13 cellular contexts compared by ENCODE assay signal in genomic region chr17:83110755-83111154, GRCh38. TPM values are rescaled to one million over a fixed set of nuclear protein-coding genes. Genes with fewer than 3 reads are reported as not detected.
DNase-seq lines count a peak whose midpoint lies in the region; ATAC-seq, FAIRE-seq and TF ChIP-seq lines count a peak whose summit lies in the region.
"Had no signal": no experiment of that assay in that cellular context is flagged by ENCODE, and none has a peak within 500 bp of the region (broad histone marks: within the 10 kb centered on the region; RNA-seq: fewer than 3 reads in every experiment).

No MANE protein-coding gene starts in this region.

- no peak overlapping the region for H3K23ac ChIP-seq in H9 (ENCODE audit: insufficient read length, low read depth, low read length)

- H3K79me1 ChIP-seq in H9 (ENCODE audit: insufficient read depth, low read depth, low read length, poor library complexity, severe bottlenecking) = no peaks in the 10 kb centered on the region

- H2AFZ ChIP-seq in HCT116 (ENCODE audit: low read depth, low read length, poor library complexity, severe bottlenecking) (peak overlapping the region; percentile 72), keratinocyte (ENCODE audit: control insufficient read depth, low read length) (peak overlapping the region; percentile 3), H9 (ENCODE audit: low read length) (no peak overlapping the region)

- H3K4me3 Mint-ChIP-seq in stimulated activated effector memory CD8-positive, alpha-beta T cell treated with anti-CD3 and anti-CD28 coated beads, Interleukin-12 subunit alpha, Interleukin-12 subunit beta, amount 100 ng/mL, for 72 hours = no peak overlapping the region
- H3K4me3 Mint-ChIP-seq in natural killer cell treated with Interleukin-12 subunit alpha and Interleukin-12 subunit beta and Interleukin-15 and Interleukin-18, amount 100 ng/mL, for 72 hours = no peak overlapping the region
- no peak overlapping the region; a peak in 1 of 5 replicates for H3K4me3 Mint-ChIP-seq in H9
- H3K4me3 Mint-ChIP-seq: CD4-positive, alpha-beta T cell; naive B cell had no signal

- POLR2A ChIA-PET in HCT116 (lab: Charles Lee) = no interaction called here

- H2AK5ac ChIP-seq in H9 (ENCODE audit: insufficient read length, low read length) = no peak overlapping the region

- no peaks in the 10 kb centered on the region for H4K20me1 ChIP-seq in HCT116 (ENCODE audit: insufficient read depth)
- no peaks in the 10 kb centered on the region for H4K20me1 ChIP-seq in keratinocyte (ENCODE audit: control insufficient read depth, extremely low read depth, insufficient read depth, low read length)
- no peaks in the 10 kb centered on the region for H4K20me1 ChIP-seq in H9 (ENCODE audit: control insufficient read depth, insufficient read depth, insufficient read length)

- H3K36me3 ChIP-seq in HCT116 (ENCODE audit: control insufficient read depth in 1 of 2, insufficient read depth in 2 of 2, low read length in 2 of 2) = no peaks in the 10 kb centered on the region
- H3K36me3 ChIP-seq in brain microvascular endothelial cell (replicated peaks) = no peaks in the 10 kb centered on the region
- H3K36me3 ChIP-seq in keratinocyte (ENCODE audit: control insufficient read depth in 2 of 2, extremely low read depth in 1 of 2, insufficient read depth in 2 of 2, low read length in 2 of 2) = no peaks in the 10 kb centered on the region

- H3K4me3 ChIP-seq in HCT116 (replicated peaks in 1 of 2; ENCODE audit: low read depth in 1 of 2, low read length in 2 of 2) = no peak overlapping the region
- peak overlapping the region; percentile 26 for H3K4me3 ChIP-seq in brain microvascular endothelial cell (ENCODE audit: low read depth, low read length)
- H3K4me3 ChIP-seq in keratinocyte (ENCODE audit: control insufficient read depth in 2 of 3, extremely low read depth in 1 of 3, insufficient read depth in 2 of 3, low read depth in 1 of 3, low read length in 3 of 3) = peak overlapping the region in 1 of 3 experiments; percentile 67

- H3K4me1 ChIP-seq in HCT116 (ENCODE audit: control insufficient read depth in 1 of 2, insufficient read depth in 2 of 2, low read length in 2 of 2) = peaks cover 13 to 22% of the 10 kb centered on the region in 2 experiments
- H3K4me1 ChIP-seq in keratinocyte (ENCODE audit: control insufficient read depth, extremely low read depth, insufficient read depth, low read length) = peaks cover 16% of the 10 kb centered on the region
- no peaks in the 10 kb centered on the region for H3K4me1 ChIP-seq in H9 (ENCODE audit: insufficient read depth, low read length)

- no peak overlapping the region for H4K91ac ChIP-seq in H9 (ENCODE audit: insufficient read length, low read depth, low read length)

- H3K4me2 ChIP-seq in HCT116 (ENCODE audit: low read length) (peak overlapping the region; percentile 96; the same call in 1 of the 2 replicates), keratinocyte (ENCODE audit: control insufficient read depth, extremely low read depth, insufficient read depth, low read depth, low read length) (peak overlapping the region; percentile 82), H9 (ENCODE audit: insufficient read depth, insufficient read length, low read length) (no peak overlapping the region)

- no peak overlapping the region for H3K14ac ChIP-seq in H9 (ENCODE audit: insufficient read depth, low read length)

- no peaks in the 10 kb centered on the region for H3K79me2 ChIP-seq in HCT116 (ENCODE audit: insufficient read depth, low read length)
- H3K79me2 ChIP-seq in keratinocyte (ENCODE audit: control insufficient read depth, insufficient read depth, low read length) = no peaks in the 10 kb centered on the region
- H3K79me2 ChIP-seq in H9 (ENCODE audit: insufficient read depth, low read length) = no peaks in the 10 kb centered on the region

- CTCF ChIA-PET in HCT116 (lab: Charles Lee) = no interaction called here

- no TSS peak for BruUV-seq in HCT116 (replicated peaks; lab: Mats Ljungman, UMichigan)

- H3K27ac ChIP-seq in HCT116 (ENCODE audit: low read depth, low read length) (no peak overlapping the region), brain microvascular endothelial cell (peak overlapping the region; percentile 83), keratinocyte (ENCODE audit: control insufficient read depth, insufficient read depth, low read length) (no peak overlapping the region), H9 (ENCODE audit: insufficient read length, low read depth, low read length) (no peak overlapping the region)
- H3K27ac ChIP-seq: VCaP had no signal

- no peaks in the 10 kb centered on the region for H3K23me2 ChIP-seq in H9 (ENCODE audit: insufficient read length, low read depth, low read length, poor library complexity, severe bottlenecking)

- H2BK15ac ChIP-seq in H9 (ENCODE audit: low read depth, low read length) = no peak overlapping the region

- ATAC-seq in HCT116 (no peak), GM18858 (IDR thresholded peaks at IDR 0.05; ENCODE audit: unreplicated experiment) (no peak)
- ATAC-seq in stimulated activated effector memory CD8-positive, alpha-beta T cell treated with anti-CD3 and anti-CD28 coated beads, Interleukin-12 subunit alpha, Interleukin-12 subunit beta, amount 100 ng/mL, for 72 hours = no peak
- ATAC-seq in natural killer cell treated with Interleukin-12 subunit alpha and Interleukin-12 subunit beta and Interleukin-15 and Interleukin-18, amount 100 ng/mL, for 72 hours = no peak

- no peak for TF ChIP-seq POLR2A in HCT116 (IDR thresholded peaks at IDR 0.05; ENCODE audit: borderline replicate concordance, extremely low read depth, insufficient read depth, insufficient read length)

- no peak overlapping the region for H2BK5ac ChIP-seq in H9 (ENCODE audit: insufficient read length, low read length)

- H3T11ph ChIP-seq in H9 (ENCODE audit: low read length) = no peak overlapping the region

- no peak overlapping the region for H2BK12ac ChIP-seq in H9 (ENCODE audit: insufficient read length, low read depth, low read length)

- H3K9ac ChIP-seq in HCT116 (ENCODE audit: low read length) (no peak overlapping the region), keratinocyte (ENCODE audit: control insufficient read depth, extremely low read depth, insufficient read depth, low read length) (peak overlapping the region; percentile 5), H9 (ENCODE audit: extremely low read depth, insufficient read length, low read length) (no peak overlapping the region)

- no peak for TF ChIP-seq CTCF in HCT116 (IDR thresholded peaks at IDR 0.05 in 2 of 3, conservative IDR thresholded peaks at IDR 0.05 in 1 of 3; ENCODE audit: borderline replicate concordance in 1 of 3, insufficient read depth in 1 of 3, low read depth in 2 of 3, low read length in 2 of 3)
- TF ChIP-seq CTCF in brain microvascular endothelial cell (IDR thresholded peaks at IDR 0.05; ENCODE audit: low read depth, low read length, missing control alignments) = no peak
- TF ChIP-seq CTCF in keratinocyte (optimal IDR thresholded peaks at IDR 0.05 in 1 of 3, IDR thresholded peaks at IDR 0.05 in 1 of 3, conservative IDR thresholded peaks at IDR 0.05 in 1 of 3; ENCODE audit: extremely low read depth in 1 of 3, insufficient read depth in 2 of 3, low read length in 3 of 3) = no peak
- TF ChIP-seq CTCF in H9 (conservative IDR thresholded peaks at IDR 0.05) = no peak

- H3K4me1 Mint-ChIP-seq in stimulated activated effector memory CD8-positive, alpha-beta T cell treated with anti-CD3 and anti-CD28 coated beads, Interleukin-12 subunit alpha, Interleukin-12 subunit beta, amount 100 ng/mL, for 72 hours = no peaks in the 10 kb centered on the region
- H3K4me1 Mint-ChIP-seq in natural killer cell treated with Interleukin-12 subunit alpha and Interleukin-12 subunit beta and Interleukin-15 and Interleukin-18, amount 100 ng/mL, for 72 hours (ENCODE audit: low read depth in 2 of 2) = peaks cover 14 to 15% of the 10 kb centered on the region in 2 donors
- peaks cover 8 to 11% of the 10 kb centered on the region in 2 experiments; a peak in 3 of 4 replicates for H3K4me1 Mint-ChIP-seq in H9

- H3K18ac ChIP-seq in H9 (ENCODE audit: insufficient read length, low read depth, low read length) = no peak overlapping the region

- H3K9me3 Mint-ChIP-seq in stimulated activated effector memory CD8-positive, alpha-beta T cell treated with anti-CD3 and anti-CD28 coated beads, Interleukin-12 subunit alpha, Interleukin-12 subunit beta, amount 100 ng/mL, for 72 hours = no peaks in the 10 kb centered on the region
- H3K9me3 Mint-ChIP-seq in natural killer cell treated with Interleukin-12 subunit alpha and Interleukin-12 subunit beta and Interleukin-15 and Interleukin-18, amount 100 ng/mL, for 72 hours = no peaks in the 10 kb centered on the region
- H3K9me3 Mint-ChIP-seq in H9 = peaks cover 2 to 5% of the 10 kb centered on the region in 2 experiments; a peak in 3 of 5 replicates
- H3K9me3 Mint-ChIP-seq: CD4-positive, alpha-beta T cell; naive B cell had no signal

- RAD21 ChIA-PET in HCT116 (lab: Charles Lee; ENCODE audit: low non-redundant PET in 1 of 2, low total read pairs in 2 of 2, uncharacterized antibody in 2 of 2, unreplicated experiment in 2 of 2) = no interaction called here

- H3K56ac ChIP-seq in H9 (ENCODE audit: insufficient read length, low read depth, low read length) = no peak overlapping the region

- dilution Hi-C loops in keratinocyte (cut with MboI; ENCODE audit: extremely low pct_ligation_motif_present, low sequenced_read_pairs) = no loop called here

- H4K5ac ChIP-seq in H9 (ENCODE audit: insufficient read length, low read depth, low read length) = no peak overlapping the region

- in situ Hi-C loops in brain microvascular endothelial cell (cut with HindIII; ENCODE audit: low pct_ligation_motif_present, low sequenced_read_pairs) = no loop called here

- H3K4ac ChIP-seq in H9 (ENCODE audit: low read depth, low read length) = no peak overlapping the region

- H2BK20ac ChIP-seq in H9 (ENCODE audit: low read depth, low read length, poor library complexity, severe bottlenecking) = no peak overlapping the region

- no peak for TF ChIP-seq RAD21 in HCT116 (IDR thresholded peaks at IDR 0.05; ENCODE audit: low read depth)

- H3K9me1 ChIP-seq in keratinocyte (ENCODE audit: control insufficient read depth, extremely low read depth, insufficient read depth, low read length) = no peaks in the 10 kb centered on the region

- peaks cover 0 to 11% of the 10 kb centered on the region in 2 experiments; a peak in 1 of 4 replicates for H3K9me3 ChIP-seq in HCT116 (ENCODE audit: control insufficient read depth in 1 of 2, insufficient read depth in 1 of 2, low read depth in 1 of 2, low read length in 2 of 2)
- H3K9me3 ChIP-seq in keratinocyte (ENCODE audit: control insufficient read depth, low read depth, low read length) = peaks cover 3% of the 10 kb centered on the region
- no peaks in the 10 kb centered on the region for H3K9me3 ChIP-seq in H9 (ENCODE audit: control insufficient read depth, low read depth, low read length)

- FAIRE-seq in keratinocyte (lab: Jason Lieb, UNC) = peak; percentile 39

- H3K27me3 Mint-ChIP-seq in natural killer cell treated with Interleukin-12 subunit alpha and Interleukin-12 subunit beta and Interleukin-15 and Interleukin-18, amount 100 ng/mL, for 72 hours = peaks cover 6 to 19% of the 10 kb centered on the region in 2 donors
- H3K27me3 Mint-ChIP-seq in H9 (ENCODE audit: low read depth) = peaks cover 9% of the 10 kb centered on the region

- intact Hi-C loops in HCT116 (cut with micrococcal nuclease) = no loop called here

- no peak overlapping the region for H4K8ac ChIP-seq in H9 (replicated peaks; ENCODE audit: insufficient read length, low read depth, low read length)

- peaks cover 3% of the 10 kb centered on the region; the same call in 1 of the 2 replicates for H3K27me3 ChIP-seq in HCT116 (ENCODE audit: insufficient read depth, low read length)
- no peaks in the 10 kb centered on the region for H3K27me3 ChIP-seq in brain microvascular endothelial cell (replicated peaks)
- peaks cover 42% of the 10 kb centered on the region for H3K27me3 ChIP-seq in keratinocyte (ENCODE audit: control insufficient read depth, extremely low read depth, insufficient read depth, low read length)
- no peaks in the 10 kb centered on the region for H3K27me3 ChIP-seq in H9 (ENCODE audit: insufficient read depth, low read length)

- H3K27ac Mint-ChIP-seq in stimulated activated effector memory CD8-positive, alpha-beta T cell treated with anti-CD3 and anti-CD28 coated beads, Interleukin-12 subunit alpha, Interleukin-12 subunit beta, amount 100 ng/mL, for 72 hours = peak overlapping the region; percentile 23
- H3K27ac Mint-ChIP-seq in natural killer cell treated with Interleukin-12 subunit alpha and Interleukin-12 subunit beta and Interleukin-15 and Interleukin-18, amount 100 ng/mL, for 72 hours = no peak overlapping the region
- H3K27ac Mint-ChIP-seq in H9 = no peak overlapping the region
- H3K27ac Mint-ChIP-seq: CD4-positive, alpha-beta T cell had no signal

- DNase-seq in HCT116 (ENCODE audit: low read depth, low spot score) = no peak
- DNase-seq in brain microvascular endothelial cell = peak; percentile 26
- DNase-seq in keratinocyte (ENCODE audit: low read depth, low spot score) = no peak
- no peak for DNase-seq in stimulated activated effector memory CD8-positive, alpha-beta T cell treated with anti-CD3 and anti-CD28 coated beads, Interleukin-12 subunit alpha, Interleukin-12 subunit beta, amount 100 ng/mL, for 72 hours (ENCODE audit: low spot score in 2 of 2)
- DNase-seq in natural killer cell treated with Interleukin-12 subunit alpha and Interleukin-12 subunit beta and Interleukin-15 and Interleukin-18, amount 100 ng/mL, for 72 hours (ENCODE audit: low spot score) = no peak
- DNase-seq in HuH-7.5 (ENCODE audit: low spot score) = no peak
- no peak for DNase-seq in H9
- DNase-seq: CD4-positive, alpha-beta T cell; naive B cell; NCI-H446; stimulated activated CD8-positive, alpha-beta memory T cell treated with anti-CD3 and anti-CD28 coated beads, Interleukin-4, amount 100 ng/mL, for 48 hours had no signal

- no peak overlapping the region for H2BK120ac ChIP-seq in H9 (ENCODE audit: low read depth, low read length, poor library complexity, severe bottlenecking)

- no peaks in the 10 kb centered on the region for H3K9me2 ChIP-seq in HCT116 (ENCODE audit: insufficient read depth)

- no CpG with 5 or more reads among the region's 16 CpGs for WGBS in H9 (ENCODE audit: extremely low coverage, insufficient read length, low lambda C conversion rate)

- peaks cover 12% of the 10 kb centered on the region for H3K36me3 Mint-ChIP-seq in stimulated activated effector memory CD8-positive, alpha-beta T cell treated with anti-CD3 and anti-CD28 coated beads, Interleukin-12 subunit alpha, Interleukin-12 subunit beta, amount 100 ng/mL, for 72 hours
- no peaks in the 10 kb centered on the region for H3K36me3 Mint-ChIP-seq in natural killer cell treated with Interleukin-12 subunit alpha and Interleukin-12 subunit beta and Interleukin-15 and Interleukin-18, amount 100 ng/mL, for 72 hours
- no peaks in the 10 kb centered on the region; a peak in 2 of 7 replicates for H3K36me3 Mint-ChIP-seq in H9 (ENCODE audit: insufficient read depth in 1 of 3, low read depth in 3 of 3)
- H3K36me3 Mint-ChIP-seq: naive B cell had no signal

RNA-seq across cellular contexts. Expression of gene METRNL, which starts 31.3 kb away (rescaled TPM):
- total RNA-seq in HCT116 (2021; ENCODE audit: unreplicated experiment) (58.7 TPM), H9 (2021) (19.4 and 21.4 TPM in 2 replicates)
- polyA plus RNA-seq in HCT116 (2012) = 89.0 and 104 TPM in 2 replicates
- 3.1 to 7.2 TPM (median 3.4 TPM) in 3 replicates for polyA plus RNA-seq in keratinocyte
- 43.9 TPM for polyA plus RNA-seq in keratinocyte (2011; ENCODE audit: low read depth)
- polyA plus RNA-seq in keratinocyte (2011; cell fraction: cytosol; rRNA removed) = 2.2 and 7.9 TPM in 2 replicates
- 8.6 and 10.8 TPM in 2 replicates for polyA plus RNA-seq in keratinocyte (2011; cell fraction: nucleus; rRNA removed)
- polyA plus RNA-seq in keratinocyte (2012; ENCODE audit: low replicate concordance) = 6.2 and 85.3 TPM in 2 replicates
- polyA minus RNA-seq in keratinocyte = 2.0 to 5.2 TPM (median 2.4 TPM) in 3 replicates
- polyA minus RNA-seq in keratinocyte (2011; cell fraction: cytosol; rRNA and poly(A)+ RNA removed) = 24.2 TPM
- 7.8 and 8.5 TPM in 2 replicates for polyA minus RNA-seq in keratinocyte (2011; cell fraction: nucleus; rRNA and poly(A)+ RNA removed)
- total RNA-seq in natural killer cell treated with Interleukin-12 subunit alpha and Interleukin-12 subunit beta and Interleukin-15 and Interleukin-18, amount 100 ng/mL, for 72 hours = 100 to 1,000 TPM; 179 to 208 TPM
